15 cellular contexts compared by ENCODE assay signal in genomic region chr4:38080575-38080974, GRCh38.
"Had no signal": no experiment of that assay in that cellular context is flagged by ENCODE, and none has a peak within 500 bp of the region (broad histone marks: within the 10 kb centered on the region; RNA-seq: fewer than 3 reads in every experiment).

No MANE protein-coding gene starts in this region.

- H3K27ac ChIP-seq: body of pancreas, prostate gland had no signal

- H3K4me3 Mint-ChIP-seq: activated CD4-positive, alpha-beta T cell treated with anti-CD3 and anti-CD28 coated beads for 36 hours; activated naive CD4-positive, alpha-beta T cell treated with anti-CD3 and anti-CD28 coated beads for 36 hours had no signal

- H3K27ac Mint-ChIP-seq: activated CD4-positive, alpha-beta T cell treated with anti-CD3 and anti-CD28 coated beads for 36 hours; activated naive CD4-positive, alpha-beta T cell treated with anti-CD3 and anti-CD28 coated beads for 36 hours; activated T-helper 2 cell treated with anti-CD3 and anti-CD28 coated beads, Interferon-gamma antibody, Interleukin-2, Interleukin-4, amounts not matched to agents 10 μg/mL and 5 μg/mL and 100 μg/mL, durations not matched to agents 14 hours and 24 hours and 36 hours had no signal

- H3K27me3 ChIP-seq: body of pancreas, tibial artery had no signal

- H3K36me3 ChIP-seq: prostate gland had no signal

- H3K27me3 Mint-ChIP-seq: activated CD4-positive, alpha-beta T cell treated with anti-CD3 and anti-CD28 coated beads for 36 hours had no signal

- ATAC-seq: activated CD4-positive, alpha-beta T cell treated with anti-CD3 and anti-CD28 coated beads for 36 hours; body of pancreas; right cardiac atrium had no signal

- H3K4me3 ChIP-seq: body of pancreas, prostate gland, tibial artery had no signal

- H3K9me3 Mint-ChIP-seq: activated naive CD4-positive, alpha-beta T cell treated with anti-CD3 and anti-CD28 coated beads for 36 hours; activated T-helper 2 cell treated with anti-CD3 and anti-CD28 coated beads, Interferon-gamma antibody, Interleukin-2, Interleukin-4, amounts not matched to agents 10 μg/mL and 5 μg/mL and 100 μg/mL, durations not matched to agents 14 hours and 24 hours and 36 hours had no signal

- DNase-seq: activated CD4-positive, alpha-beta T cell treated with anti-CD3 and anti-CD28 coated beads for 36 hours; activated CD4-positive, alpha-beta T cell treated with anti-CD3 and anti-CD28 coated beads, Interleukin-2, amount 50 U/mL, for 48 hours; activated naive CD4-positive, alpha-beta T cell treated with anti-CD3 and anti-CD28 coated beads for 36 hours; activated T-cell treated with anti-CD3 and anti-CD28 coated beads for 4 hours; body of pancreas; caudate nucleus; kidney; right cardiac atrium; stimulated activated naive CD4-positive, alpha-beta T cell; substantia nigra; SW 1271; T-helper 2 cell; tibial artery had no signal

- H3K9me3 ChIP-seq: body of pancreas, prostate gland, tibial artery had no signal
